Comparison of ENCODE assay signal across 28 cellular contexts in the genomic region with DNA sequence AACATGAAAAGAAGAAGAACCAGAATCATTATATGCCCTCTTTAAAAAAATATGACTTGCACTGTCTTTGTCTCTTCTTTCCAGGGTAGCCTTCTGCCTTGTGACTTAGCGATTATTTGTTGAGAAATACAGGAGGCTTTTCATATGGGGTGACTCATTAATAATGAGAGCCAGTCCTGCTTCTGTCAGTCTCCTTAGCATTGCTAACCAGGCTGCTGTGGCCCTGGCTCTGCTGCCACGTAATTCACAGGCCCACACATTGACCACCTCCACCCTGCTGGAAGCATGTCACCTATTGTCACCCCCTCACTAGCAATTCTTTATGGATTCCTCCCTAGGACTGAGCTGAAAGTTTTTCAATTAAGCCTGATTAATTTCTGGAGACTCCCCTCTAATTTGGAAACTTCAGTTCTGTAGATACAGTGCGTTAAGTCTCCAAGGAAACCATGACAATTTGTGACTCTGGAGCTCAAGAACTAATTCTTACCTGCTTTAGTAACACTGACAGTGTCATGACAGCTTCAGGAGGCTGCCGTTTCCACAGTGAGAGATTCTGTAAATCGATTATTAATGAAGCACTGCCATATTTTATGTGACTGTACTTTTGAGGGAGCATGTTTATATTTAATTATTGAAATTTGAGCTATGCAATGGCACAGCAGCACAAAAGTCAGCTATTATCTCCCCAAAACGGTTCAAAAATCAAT.
"Had no signal": no experiment of that assay in that cellular context is flagged by ENCODE, and none has a peak within 500 bp of the region (broad histone marks: within the 10 kb centered on the region; RNA-seq: fewer than 3 reads in every experiment).

No MANE protein-coding gene starts in this region.

- H3K27me3 ChIP-seq: esophagus squamous epithelium, gastroesophageal sphincter, right lobe of liver, suprapubic skin, transverse colon, uterus had no signal

- H3K4me3 ChIP-seq: esophagus squamous epithelium, gastroesophageal sphincter, left ventricle myocardium inferior, right lobe of liver, suprapubic skin, transverse colon, uterus had no signal

- FAIRE-seq: endothelial cell of umbilical vein, small intestine, TTC549 had no signal

- H3K9ac ChIP-seq: parathyroid adenoma had no signal

- DNase-seq: activated CD4-positive, alpha-beta T cell treated with anti-CD3 and anti-CD28 coated beads, Interleukin-2, amount 10 ng/mL, durations not matched to agents 7 days and 5 days; activated CD4-positive, CD25-positive, alpha-beta regulatory T cell treated with anti-CD3 and anti-CD28 coated beads, Interleukin-2, amount 50 U/mL, for 72 hours; activated CD8-positive, alpha-beta T cell treated with anti-CD3 and anti-CD28 coated beads, Interleukin-2, amount 10 ng/mL, durations not matched to agents 7 days and 5 days; activated gamma-delta T cell; activated naive CD4-positive, alpha-beta T cell treated with anti-CD3 and anti-CD28 coated beads, Interleukin-2, amount 50 U/mL, for 16 hours; activated naive CD8-positive, alpha-beta T cell treated with anti-CD3 and anti-CD28 coated beads, Interleukin-2, amount 50 U/mL, for 24 hours; anterior cingulate cortex; central memory CD4-positive, alpha-beta T cell; effector memory CD4-positive, alpha-beta T cell; esophagus squamous epithelium; hypothalamus; left ventricle myocardium inferior; midbrain; natural killer cell; nucleus accumbens; right lobe of liver; small intestine; stimulated activated CD4-positive, alpha-beta T cell treated with anti-CD3 and anti-CD28 coated beads, Interleukin-2, amount 100 ng/mL, for 24 hours; stimulated activated naive CD8-positive, alpha-beta T cell treated with anti-CD3 and anti-CD28 coated beads, Interleukin-15, amount 100 ng/mL, for 72 hours; transverse colon; uterus; WERI-Rb-1 had no signal

- H3K4me1 ChIP-seq: esophagus squamous epithelium, gastroesophageal sphincter, left ventricle myocardium inferior, parathyroid adenoma, right lobe of liver, suprapubic skin, transverse colon, uterus had no signal

- ATAC-seq: activated CD8-positive, alpha-beta T cell treated with anti-CD3 and anti-CD28 coated beads, Interleukin-2, amount 10 ng/mL, durations not matched to agents 7 days and 5 days; activated naive CD8-positive, alpha-beta T cell treated with anti-CD3 and anti-CD28 coated beads, Interleukin-2, amount 50 U/mL, for 24 hours; gastroesophageal sphincter; natural killer cell; right lobe of liver; stimulated activated effector memory CD8-positive, alpha-beta T cell treated with anti-CD3 and anti-CD28 coated beads, Interleukin-12 subunit alpha, Interleukin-12 subunit beta, amount 100 ng/mL, for 72 hours; stimulated activated naive CD8-positive, alpha-beta T cell treated with anti-CD3 and anti-CD28 coated beads, Interleukin-15, amount 100 ng/mL, for 72 hours had no signal

- H3K9me3 ChIP-seq: esophagus squamous epithelium, gastroesophageal sphincter, right lobe of liver, suprapubic skin, transverse colon had no signal

- H2AFZ ChIP-seq: parathyroid adenoma had no signal

- H3K79me2 ChIP-seq: parathyroid adenoma had no signal

- H3K36me3 ChIP-seq: esophagus squamous epithelium, gastroesophageal sphincter, left ventricle myocardium inferior, right lobe of liver, suprapubic skin, transverse colon, uterus, WERI-Rb-1 had no signal

- H3K27ac ChIP-seq: esophagus squamous epithelium, gastroesophageal sphincter, left ventricle myocardium inferior, parathyroid adenoma, right lobe of liver, suprapubic skin, transverse colon, uterus, WERI-Rb-1 had no signal
